In the genomic region with DNA sequence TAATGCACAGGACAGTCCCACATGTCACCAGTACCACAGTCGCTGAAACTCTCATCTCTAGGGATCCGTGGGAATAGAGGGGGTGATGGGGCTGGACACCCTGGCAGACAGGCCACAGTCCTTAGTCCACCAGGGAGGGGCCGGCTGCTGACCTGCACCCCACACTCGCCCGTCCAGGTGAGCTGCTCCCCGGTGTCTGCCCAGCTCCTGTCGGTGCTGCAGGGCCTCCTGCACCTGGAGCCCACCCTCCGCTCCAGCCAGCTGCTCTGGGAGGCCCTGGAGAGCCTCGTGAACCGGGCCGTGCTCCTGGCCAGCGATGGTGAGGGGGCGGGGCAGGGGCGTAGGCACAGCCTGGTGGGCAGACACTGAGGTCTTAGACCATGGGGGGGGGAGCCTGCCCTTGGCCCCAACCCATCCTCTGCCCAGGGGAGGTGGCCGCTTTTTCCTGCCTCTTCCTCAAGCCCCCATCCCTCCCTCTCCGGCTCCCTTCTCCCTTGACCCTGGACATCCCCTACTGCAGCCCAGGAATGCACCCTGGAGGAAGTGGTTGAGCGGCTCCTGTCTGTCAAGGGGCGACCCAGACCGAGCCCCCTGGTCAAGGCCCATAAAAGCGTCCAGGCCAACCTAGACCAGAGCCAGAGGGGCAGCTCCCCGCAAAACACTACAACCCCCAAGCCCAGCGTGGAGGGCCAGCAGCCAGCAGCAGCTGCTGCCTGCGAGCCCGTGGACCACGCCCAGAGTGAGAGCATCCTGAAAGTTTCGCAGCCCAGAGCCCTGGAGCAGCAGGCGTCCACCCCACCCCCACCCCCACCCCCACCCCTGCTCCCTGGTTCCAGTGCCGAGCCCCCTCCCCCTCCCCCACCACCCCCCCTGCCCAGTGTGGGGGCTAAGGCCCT, we compare ENCODE assay signal across 1 cellular context.
A peak's percentile ranks its signal among the peaks of the same experiment; 100 is the strongest.
TF ChIP-seq lines count a peak whose summit lies in the region.

No MANE protein-coding gene starts in this region.

TF ChIP-seq in K562, 482 proteins besides CTCF, POLR2A, EP300 and RAD21:
- TF ChIP-seq KLF16 (IDR thresholded peaks at IDR 0.05) (no peak), POLR2G (IDR thresholded peaks at IDR 0.05; ENCODE audit: low read depth, low read length) (no peak), NR1H2 (CRISPR knock-in tag; IDR thresholded peaks at IDR 0.05) (no peak), ZNF584 (CRISPR knock-in tag; IDR thresholded peaks at IDR 0.05; ENCODE audit: low read depth) (no peak), ZBTB7A (IDR thresholded peaks at IDR 0.05; ENCODE audit: borderline replicate concordance, control insufficient read depth, low read depth, low read length) (peak; percentile 4; the same call in 1 of the 2 replicates), ZBTB34 (CRISPR knock-in tag; IDR thresholded peaks at IDR 0.05) (no peak), POLR2AphosphoS5 (IDR thresholded peaks at IDR 0.05; ENCODE audit: control insufficient read depth, insufficient read depth, low read depth, low read length) (no peak), ARNT (IDR thresholded peaks at IDR 0.05) (no peak), ZFP36 (IDR thresholded peaks at IDR 0.05; ENCODE audit: low read depth, low read length, partially characterized antibody) (peak; percentile 24), PCBP1 (IDR thresholded peaks at IDR 0.05; ENCODE audit: low read depth, low read length, poor library complexity, severe bottlenecking) (peak; percentile 40), ZNF444 (CRISPR knock-in tag; IDR thresholded peaks at IDR 0.05) (no peak), ZNF23 (CRISPR knock-in tag; IDR thresholded peaks at IDR 0.05) (no peak)
